Comparison of ENCODE assay signal across 8 cellular contexts in the genomic region with DNA sequence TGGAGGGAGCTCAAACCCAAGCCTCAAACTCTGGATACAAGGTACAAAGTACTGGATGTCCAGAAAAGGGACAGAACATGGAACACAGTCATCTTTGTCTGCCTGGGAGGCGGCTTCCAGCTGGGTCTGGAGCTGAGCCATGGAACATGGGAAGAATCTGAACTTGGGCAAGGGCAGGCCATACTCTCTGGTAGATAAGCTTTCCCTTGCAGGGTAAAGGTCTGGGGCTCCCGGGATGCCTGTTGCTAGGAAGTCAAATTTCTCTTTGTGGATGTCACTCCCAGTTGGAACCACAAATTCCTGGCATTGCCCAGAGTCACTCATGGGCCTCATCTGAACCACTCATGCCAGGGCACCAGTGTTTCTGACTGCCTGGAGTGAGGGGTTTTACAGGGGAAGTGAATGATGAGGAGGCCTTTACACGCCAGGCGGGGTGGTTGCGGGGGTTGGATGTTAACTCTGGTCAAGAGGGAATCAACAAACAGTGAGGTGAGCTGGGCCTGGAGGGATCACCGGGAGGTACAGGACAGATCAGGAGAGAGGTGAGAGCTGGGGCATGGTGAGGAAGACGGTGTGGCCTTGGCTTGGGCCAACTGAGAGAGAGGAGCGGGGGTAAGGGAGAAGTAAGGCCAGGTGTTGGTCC. TPM values are rescaled to one million over a fixed set of nuclear protein-coding genes. Genes with fewer than 3 reads are reported as not detected.
A peak's percentile ranks its signal among the peaks of the same experiment; 100 is the strongest.
DNase-seq lines count a peak whose midpoint lies in the region; ATAC-seq and TF ChIP-seq lines count a peak whose summit lies in the region.
"Had no signal": no experiment of that assay in that cellular context is flagged by ENCODE, and none has a peak within 500 bp of the region (broad histone marks: within the 10 kb centered on the region; RNA-seq: fewer than 3 reads in every experiment).

No MANE protein-coding gene starts in this region.

- ATAC-seq in thoracic aorta (ENCODE audit: insufficient number of reproducible peaks, low FRiP score, low read depth) (no peak), GM18867 (IDR thresholded peaks at IDR 0.05; ENCODE audit: unreplicated experiment) (no peak), GM21360 (IDR thresholded peaks at IDR 0.05; ENCODE audit: unreplicated experiment) (no peak)

- 76% methylated on average over 8 of the region's 8 CpGs for WGBS in liver

- H3K9ac ChIP-seq in liver (ENCODE audit: low read depth in 1 of 2, low read length in 2 of 2) = no peak overlapping the region

- H3K27me3 ChIP-seq in liver (ENCODE audit: control insufficient read depth in 4 of 4, insufficient read depth in 4 of 4, low read length in 3 of 4) = no peaks in the 10 kb centered on the region
- no peaks in the 10 kb centered on the region for H3K27me3 ChIP-seq in thoracic aorta (replicated peaks; ENCODE audit: insufficient read depth)

- no peak overlapping the region for H3K4me3 ChIP-seq in liver (ENCODE audit: low read depth in 1 of 3, low read length in 3 of 3)
- H3K4me3 ChIP-seq in thoracic aorta = no peak overlapping the region
- H3K4me3 ChIP-seq: SK-N-MC had no signal

- TF ChIP-seq CTCF in liver (IDR thresholded peaks at IDR 0.05; ENCODE audit: low read depth, low read length, missing input control) (no peak), thoracic aorta (IDR thresholded peaks at IDR 0.05) (no peak)

- H3K27ac ChIP-seq in liver (ENCODE audit: low read depth in 1 of 2, low read length in 2 of 2) (peak overlapping the region in 1 of 2 donors; percentile 26), thoracic aorta (peak overlapping the region; percentile 47 to 99)

- H3K4me1 ChIP-seq in liver (ENCODE audit: control insufficient read depth in 4 of 4, insufficient read depth in 4 of 4, low read length in 3 of 4) (peaks cover 0 to 24% (median 17%) of the 10 kb centered on the region in 4 donors), thoracic aorta (ENCODE audit: control insufficient read depth in 1 of 2, low read depth in 2 of 2) (peaks cover 20 to 48% of the 10 kb centered on the region in 2 donors)

- peak; percentile 30 for DNase-seq in HT1080 (ENCODE audit: low read depth)
- peak; percentile 46 for DNase-seq in cerebellar cortex (ENCODE audit: low spot score)
- no peak for DNase-seq in thoracic aorta (ENCODE audit: low spot score)
- no peak for DNase-seq in NCI-H2107 treated with DMSO at 0.1 percent for 48 hours (lab: John Stamatoyannopoulos, UW; ENCODE audit: unreplicated experiment)

- H3K36me3 ChIP-seq in liver (ENCODE audit: control insufficient read depth in 4 of 4, insufficient read depth in 3 of 4, low read depth in 1 of 4, low read length in 3 of 4) (peaks cover 0 to 16% (median 13%) of the 10 kb centered on the region in 4 donors), thoracic aorta (peaks cover 23% of the 10 kb centered on the region)

- H3K9me3 ChIP-seq in liver (ENCODE audit: control insufficient read depth in 4 of 4, low read length in 3 of 4) (no peaks in the 10 kb centered on the region), thoracic aorta (no peaks in the 10 kb centered on the region)

- TF ChIP-seq RAD21 in liver (IDR thresholded peaks at IDR 0.05) = peak in 1 of 2 donors; percentile 30

TF ChIP-seq in liver, 16 proteins besides CTCF, POLR2A, EP300 and RAD21:
- no peak for TF ChIP-seq JUND (IDR thresholded peaks at IDR 0.05)
- TF ChIP-seq HNF4G (IDR thresholded peaks at IDR 0.05) = peak; percentile 43
- TF ChIP-seq RXRA (IDR thresholded peaks at IDR 0.05) = peak; percentile 41 to 78
- TF ChIP-seq, protein P1, sequence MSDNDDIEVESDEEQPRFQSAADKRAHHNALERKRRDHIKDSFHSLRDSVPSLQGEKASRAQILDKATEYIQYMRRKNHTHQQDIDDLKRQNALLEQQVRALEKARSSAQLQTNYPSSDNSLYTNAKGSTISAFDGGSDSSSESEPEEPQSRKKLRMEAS (IDR thresholded peaks at IDR 0.05) = no peak
- TF ChIP-seq, protein P2, sequence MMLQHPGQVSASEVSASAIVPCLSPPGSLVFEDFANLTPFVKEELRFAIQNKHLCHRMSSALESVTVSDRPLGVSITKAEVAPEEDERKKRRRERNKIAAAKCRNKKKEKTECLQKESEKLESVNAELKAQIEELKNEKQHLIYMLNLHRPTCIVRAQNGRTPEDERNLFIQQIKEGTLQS (IDR thresholded peaks at IDR 0.05) = no peak
- TF ChIP-seq NR2F2 (IDR thresholded peaks at IDR 0.05) = peak; percentile 46
- no peak for TF ChIP-seq GABPA (IDR thresholded peaks at IDR 0.05 in 1 of 2, conservative IDR thresholded peaks at IDR 0.05 in 1 of 2)
- TF ChIP-seq HNF4A (conservative IDR thresholded peaks at IDR 0.05) = peak; percentile 47 to 78
- TF ChIP-seq SP1 (IDR thresholded peaks at IDR 0.05) = peak; percentile 76

RNA-seq across cellular contexts. Expression of a gene that starts 5.7 kb away (rescaled TPM):
- total RNA-seq in HT1080 (2014; rRNA removed; shearing (Covaris generic)) = 334 and 1,409 TPM in 2 replicates
- polyA plus RNA-seq in HT1080 (2015; cell fraction: cytosol; rRNA removed) = 1,209 and 1,293 TPM in 2 replicates
- polyA plus RNA-seq in HT1080 (2015; cell fraction: nucleus; rRNA removed) = 216 and 230 TPM in 2 replicates
- total RNA-seq in liver (100 to 1,000 TPM; 592 to 949 TPM), thoracic aorta (1,000 to 10,000 TPM; 1,820 to 2,025 TPM)
- 1,000 to 10,000 TPM; 3,401 to 4,630 TPM for polyA plus RNA-seq in liver

RNA-seq across cellular contexts. Expression of a gene that starts 11.5 kb away (rescaled TPM):
- total RNA-seq in HT1080 (2014; rRNA removed; shearing (Covaris generic)) = not detected in 2 replicates
- 0.14 and 0.19 TPM in 2 replicates for polyA plus RNA-seq in HT1080 (2015; cell fraction: cytosol; rRNA removed)
- polyA plus RNA-seq in HT1080 (2015; cell fraction: nucleus; rRNA removed) = 1.7 and 2.6 TPM in 2 replicates
- total RNA-seq in liver (1 to 10 TPM; 1.3 to 1.6 TPM), thoracic aorta (1 to 10 TPM; 4.7 to 8.0 TPM)
- polyA plus RNA-seq in liver = under 1 TPM; 0.22 to 0.85 TPM

RNA-seq across cellular contexts. Expression of a gene that starts 44.3 kb away (rescaled TPM):
- total RNA-seq in HT1080 (2014; rRNA removed; shearing (Covaris generic)) = 3.1 and 4.8 TPM in 2 replicates
- 2.7 and 3.6 TPM in 2 replicates for polyA plus RNA-seq in HT1080 (2015; cell fraction: cytosol; rRNA removed)
- 1.4 and 2.4 TPM in 2 replicates for polyA plus RNA-seq in HT1080 (2015; cell fraction: nucleus; rRNA removed)
- total RNA-seq in liver (10 to 100 TPM in 1 of 2 donors, 1 to 10 TPM in 1; 5.0 to 41.6 TPM), thoracic aorta (10 to 100 TPM; 20.8 to 45.4 TPM)
- 1 to 10 TPM; 2.1 to 5.8 TPM for polyA plus RNA-seq in liver

Comparison
In these comparisons a context has a peak if more than half of its experiments do, and no peak if none do; other contexts are left out.
1. DNase-seq: peak in HT1080 (single experiment) and cerebellar cortex (single experiment); none in thoracic aorta (single experiment) and NCI-H2107 treated with DMSO at 0.1 percent for 48 hours (single experiment).